In the genomic region with DNA sequence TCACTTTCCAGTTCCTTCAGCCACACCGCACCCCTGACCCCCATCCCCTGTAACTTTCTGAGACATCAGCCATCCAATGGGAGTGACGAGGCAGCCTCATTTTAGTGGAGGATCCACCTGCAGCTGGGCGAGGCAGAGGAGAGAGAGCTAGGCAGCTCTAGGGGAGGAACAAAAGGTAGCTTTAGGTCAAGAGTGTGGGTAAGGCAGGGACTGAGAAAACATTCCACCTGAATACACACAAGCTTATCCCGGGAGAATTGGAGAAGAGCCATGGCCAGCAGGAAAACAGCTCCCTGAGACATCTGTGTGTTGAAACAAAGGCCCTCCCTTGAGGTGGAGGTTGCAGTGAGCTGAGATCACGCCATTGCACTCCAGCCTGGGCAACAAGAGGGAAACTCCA, we compare ENCODE assay signal across 16 cellular contexts. TPM values are rescaled to one million over a fixed set of nuclear protein-coding genes. Genes with fewer than 3 reads are reported as not detected.
DNase-seq lines count a peak whose midpoint lies in the region; ATAC-seq and TF ChIP-seq lines count a peak whose summit lies in the region.
"Had no signal": no experiment of that assay in that cellular context is flagged by ENCODE, and none has a peak within 500 bp of the region (broad histone marks: within the 10 kb centered on the region; RNA-seq: fewer than 3 reads in every experiment).

No MANE protein-coding gene starts in this region.

- ATAC-seq in left lung (peak; percentile 98), GM21360 (IDR thresholded peaks at IDR 0.05; ENCODE audit: unreplicated experiment) (no peak), GM21619 (IDR thresholded peaks at IDR 0.05; ENCODE audit: unreplicated experiment) (no peak), gastrocnemius medialis (no peak)
- ATAC-seq: activated T-helper 17 cell treated with anti-CD3 and anti-CD28 coated beads, Interleukin-2, amount 50 U/mL, for 72 hours had no signal

- peaks cover 0 to 34% of the 10 kb centered on the region in 2 donors for H3K27me3 ChIP-seq in left lung
- peaks cover 0 to 1% (median 0%) of the 10 kb centered on the region in 3 donors for H3K27me3 ChIP-seq in gastrocnemius medialis
- H3K27me3 ChIP-seq: ascending aorta, SJCRH30 had no signal

- no peak for TF ChIP-seq POLR2A in gastrocnemius medialis (IDR thresholded peaks at IDR 0.05)

- TF ChIP-seq CTCF in left lung (IDR thresholded peaks at IDR 0.05) (no peak), gastrocnemius medialis (IDR thresholded peaks at IDR 0.05 in 4 of 5, conservative IDR thresholded peaks at IDR 0.05 in 1 of 5) (no peak)

- no peak overlapping the region for H3K4me3 ChIP-seq in left lung
- H3K4me3 ChIP-seq in gastrocnemius medialis = no peak overlapping the region
- H3K4me3 ChIP-seq: ascending aorta, dorsolateral prefrontal cortex, SJCRH30, smooth muscle cell had no signal

- peak; percentile 68 for DNase-seq in DMS153 treated with DMSO at 0.1 percent for 48 hours (lab: John Stamatoyannopoulos, UW; ENCODE audit: unreplicated experiment)
- DNase-seq in NCI-H2029 treated with DMSO at 0.1 percent for 48 hours (lab: John Stamatoyannopoulos, UW) = peak; percentile 94
- peak; percentile 20 for DNase-seq in amniotic epithelial cell (ENCODE audit: low read depth)
- DNase-seq in left lung = peak in 1 of 2 donors; percentile 75
- DNase-seq in gastrocnemius medialis = no peak
- DNase-seq in NCI-H82 treated with DMSO at 0.1 percent for 48 hours (lab: John Stamatoyannopoulos, UW; ENCODE audit: unreplicated experiment) = no peak
- DNase-seq: activated CD4-positive, alpha-beta memory T cell treated with anti-CD3 and anti-CD28 coated beads, Interleukin-2, amount 10 ng/mL, durations not matched to agents 7 days and 5 days; DND-41; dorsolateral prefrontal cortex; nucleus accumbens; SJCRH30 had no signal

- H3K4me1 ChIP-seq in left lung = no peaks in the 10 kb centered on the region
- H3K4me1 ChIP-seq in gastrocnemius medialis = no peaks in the 10 kb centered on the region
- H3K4me1 ChIP-seq: ascending aorta had no signal

- H3K27ac ChIP-seq in left lung = no peak overlapping the region
- no peak overlapping the region for H3K27ac ChIP-seq in gastrocnemius medialis
- H3K27ac ChIP-seq: ascending aorta, dorsolateral prefrontal cortex, SJCRH30 had no signal

- H3K9me3 ChIP-seq in left lung (peaks cover 0 to 19% of the 10 kb centered on the region in 2 donors), gastrocnemius medialis (peaks cover 0 to 2% (median 0%) of the 10 kb centered on the region in 3 donors)
- H3K9me3 ChIP-seq: SJCRH30 had no signal

- in situ Hi-C loops in gastrocnemius medialis (cut with MboI; ENCODE audit: low sequenced_read_pairs in 4 of 4) = loop anchor here in 3 of 4 donors (10.0 to 25.0 kb wide), 3 partner anchors 135 to 515 kb away; no protein-coding TSS in a partner anchor

- intact Hi-C loops in left lung (cut with DNase I) = loop anchor here in 1 of 2 donors (10.0 kb wide), 1 partner anchor 125 kb away; no protein-coding TSS in a partner anchor
- intact Hi-C loops in gastrocnemius medialis (cut with DNase I; ENCODE audit: low total_unique reads) = no loop called here

- no peaks in the 10 kb centered on the region for H3K36me3 ChIP-seq in left lung
- H3K36me3 ChIP-seq in gastrocnemius medialis = no peaks in the 10 kb centered on the region
- H3K36me3 ChIP-seq: ascending aorta, SJCRH30 had no signal

RNA-seq across cellular contexts. Expression of gene KLRG2, which starts 6.7 kb away (rescaled TPM):
- total RNA-seq in left lung (1 to 10 TPM in 1 of 2 donors, under 1 TPM in 1; 0.99 to 3.3 TPM), gastrocnemius medialis (under 1 TPM in 1 of 4 donors, not detected in 3; 0.11 TPM)
- total RNA-seq: activated CD4-positive, alpha-beta memory T cell treated with anti-CD3 and anti-CD28 coated beads, Interleukin-2, amount 10 ng/mL, durations not matched to agents 7 days and 5 days; activated T-helper 17 cell treated with anti-CD3 and anti-CD28 coated beads, Interleukin-2, amount 50 U/mL, for 72 hours; ascending aorta; smooth muscle cell had no signal

RNA-seq across cellular contexts. Expression of gene CLEC2L, which starts 33.4 kb away (rescaled TPM):
- total RNA-seq in left lung (under 1 TPM in 1 of 2 donors, not detected in 1; 0.23 TPM), gastrocnemius medialis (under 1 TPM in 1 of 4 donors, not detected in 3; 0.18 TPM)
- total RNA-seq: activated CD4-positive, alpha-beta memory T cell treated with anti-CD3 and anti-CD28 coated beads, Interleukin-2, amount 10 ng/mL, durations not matched to agents 7 days and 5 days; activated T-helper 17 cell treated with anti-CD3 and anti-CD28 coated beads, Interleukin-2, amount 50 U/mL, for 72 hours; ascending aorta; SJCRH30; smooth muscle cell had no signal

Comparison
In these comparisons a context has a peak if more than half of its experiments do, and no peak if none do; other contexts are left out.
1. DNase-seq: peak in DMS153 treated with DMSO at 0.1 percent for 48 hours (single experiment), NCI-H2029 treated with DMSO at 0.1 percent for 48 hours (single experiment) and amniotic epithelial cell (single experiment); none in gastrocnemius medialis (0 of 2) and NCI-H82 treated with DMSO at 0.1 percent for 48 hours (single experiment).